Comparison of ENCODE assay signal across 24 cellular contexts in genomic region chr22:46995501-46996360, GRCh38.
DNase-seq lines count a peak whose midpoint lies in the region; ATAC-seq and TF ChIP-seq lines count a peak whose summit lies in the region.
"Had no signal": no experiment of that assay in that cellular context is flagged by ENCODE, and none has a peak within 500 bp of the region (broad histone marks: within the 10 kb centered on the region; RNA-seq: fewer than 3 reads in every experiment).

No MANE protein-coding gene starts in this region.

- no peak for TF ChIP-seq EP300 in sigmoid colon (IDR thresholded peaks at IDR 0.05)

- H3K36me3 ChIP-seq in Caco-2 (ENCODE audit: control insufficient read depth, insufficient read depth, low read length), result no peaks in the 10 kb centered on the region; the same call in 1 of the 2 replicates
- H3K36me3 ChIP-seq in sigmoid colon, result peaks cover 0 to 4% (median 0%) of the 10 kb centered on the region in 4 donors

- H3K27ac ChIP-seq in VCaP, result peak overlapping the region; percentile 66; the same call in 1 of the 2 replicates
- H3K27ac ChIP-seq in sigmoid colon, result no peak overlapping the region
- H3K27ac ChIP-seq: A549, GM23248, RWPE1, SK-N-MC had no signal

- H3K36me3 Mint-ChIP-seq in Caco-2 (ENCODE audit: insufficient read depth, unreplicated experiment), result peaks cover 37% of the 10 kb centered on the region

- no peak overlapping the region for H3K4me3 Mint-ChIP-seq in Caco-2 (ENCODE audit: unreplicated experiment)
- H3K4me3 Mint-ChIP-seq: CD8-positive, alpha-beta T cell had no signal

- peak overlapping the region; percentile 42 for H3K27ac Mint-ChIP-seq in Caco-2 (ENCODE audit: unreplicated experiment)
- H3K27ac Mint-ChIP-seq: CD8-positive, alpha-beta T cell had no signal

- CTCF ChIA-PET in Caco-2 (lab: Charles Lee), result interaction anchor here (0.5 kb wide), 1 partner anchor 117 kb away, joined by 4 read pairs; no protein-coding TSS in a partner anchor

- 94 to 95% methylated on average over 24 of the region's 24 CpGs for WGBS in sigmoid colon, 2 donors

- peaks cover 5% of the 10 kb centered on the region; the same call in 1 of the 2 replicates for H3K4me1 ChIP-seq in Caco-2
- H3K4me1 ChIP-seq in sigmoid colon, result peaks cover 0 to 5% (median 2%) of the 10 kb centered on the region in 4 donors
- H3K4me1 ChIP-seq: A549 had no signal

- BruUV-seq in Caco-2 (replicated peaks; lab: Mats Ljungman, UMichigan), result no TSS peak

- no peak for TF ChIP-seq CTCF in Caco-2 (IDR thresholded peaks at IDR 0.05; ENCODE audit: insufficient read depth in 1 of 2, low read depth in 1 of 2, low read length in 1 of 2, severe bottlenecking in 1 of 2, unreplicated experiment in 1 of 2)
- no peak for TF ChIP-seq CTCF in VCaP (conservative IDR thresholded peaks at IDR 0.05)
- TF ChIP-seq CTCF in sigmoid colon (IDR thresholded peaks at IDR 0.05), result no peak

- TF ChIP-seq POLR2A in sigmoid colon (IDR thresholded peaks at IDR 0.05), result no peak

- no peaks in the 10 kb centered on the region for H3K9me3 ChIP-seq in Caco-2
- H3K9me3 ChIP-seq in sigmoid colon, result no peaks in the 10 kb centered on the region
- H3K9me3 ChIP-seq: A549 had no signal

- intact Hi-C loops in Caco-2 (cut with micrococcal nuclease; ENCODE audit: unreplicated experiment), result loop anchor here (5.0 to 10.0 kb wide), 2 partner anchors 58 to 201 kb away; no protein-coding TSS in a partner anchor
- intact Hi-C loops in sigmoid colon (cut with DNase I), result no loop called here

- H3K9me3 Mint-ChIP-seq in Caco-2 (ENCODE audit: unreplicated experiment), result no peaks in the 10 kb centered on the region
- H3K9me3 Mint-ChIP-seq: CD8-positive, alpha-beta T cell had no signal

- POLR2A ChIA-PET in Caco-2 (lab: Charles Lee), result no interaction called here

- no peaks in the 10 kb centered on the region for H3K27me3 Mint-ChIP-seq in Caco-2 (ENCODE audit: insufficient read depth, unreplicated experiment)

- no peak for DNase-seq in Caco-2
- peak; percentile 82 for DNase-seq in mesenteric fat pad (ENCODE audit: low spot score)
- peak; percentile 41 for DNase-seq in sigmoid colon
- no peak for DNase-seq in mucosa of gallbladder (ENCODE audit: low spot score)
- no peak for DNase-seq in NCI-H510A (lab: John Stamatoyannopoulos, UW)
- DNase-seq: C1 segment of cervical spinal cord; CD8-positive, alpha-beta T cell; DMS153; DND-41; GM23248; HCEC 1CT; IMR-90; KG1; MM.1S; NCI-H2029; NCI-H446 treated with DMSO at 0.1 percent for 48 hours; NCI-H526 treated with DMSO at 0.1 percent for 48 hours; SIG-M5 had no signal

- no peak for ATAC-seq in GM18511 (IDR thresholded peaks at IDR 0.05; ENCODE audit: unreplicated experiment)
- ATAC-seq: CD8-positive, alpha-beta T cell; Panc1 had no signal

- H3K4me3 ChIP-seq in Caco-2 (ENCODE audit: low read depth, low read length) (no peak overlapping the region), sigmoid colon (no peak overlapping the region)
- H3K4me3 ChIP-seq: A549, GM23248, SK-N-MC had no signal

- H3K27me3 ChIP-seq in Caco-2 (replicated peaks; ENCODE audit: control insufficient read depth, insufficient read depth, low read length) (no peaks in the 10 kb centered on the region), sigmoid colon (no peaks in the 10 kb centered on the region)

- peaks cover 7% of the 10 kb centered on the region for H3K4me1 Mint-ChIP-seq in Caco-2 (ENCODE audit: low read depth, unreplicated experiment)

Comparison
In these comparisons a context has a peak if more than half of its experiments do, and no peak if none do; other contexts are left out.
1. DNase-seq: peak in mesenteric fat pad (single experiment) and sigmoid colon (single experiment); none in Caco-2 (0 of 2), mucosa of gallbladder (single experiment) and NCI-H510A (single experiment).